Comparison of ENCODE assay signal across 8 cellular contexts in the genomic region with DNA sequence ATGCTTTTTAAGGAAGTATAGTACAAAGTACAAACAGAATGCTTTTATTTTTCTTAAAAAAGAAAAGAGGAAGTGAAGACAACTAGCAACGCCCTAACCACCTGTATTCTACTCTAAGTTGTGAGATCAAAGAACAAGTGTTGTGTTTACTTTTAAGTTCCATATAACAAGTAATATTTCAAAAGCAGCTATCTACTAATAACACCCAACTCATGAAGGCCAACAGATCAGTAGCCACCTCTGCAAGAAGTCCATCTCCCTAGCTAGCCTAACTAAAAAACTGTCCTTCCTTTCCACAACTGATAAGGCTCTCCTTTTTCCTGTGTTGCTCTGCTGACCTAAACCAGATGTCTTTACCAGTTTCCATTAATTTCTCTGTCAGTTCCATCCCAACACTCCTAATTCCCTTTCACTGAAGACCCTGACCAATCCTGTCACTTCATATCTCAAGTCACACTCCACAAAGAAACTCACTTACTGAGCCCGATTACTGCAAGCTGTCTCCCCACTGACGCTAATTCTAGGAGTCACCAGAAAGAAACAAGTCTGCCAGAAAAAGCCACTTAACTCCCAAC. TPM values are rescaled to one million over a fixed set of nuclear protein-coding genes. Genes with fewer than 3 reads are reported as not detected.
DNase-seq lines count a peak whose midpoint lies in the region; ATAC-seq and TF ChIP-seq lines count a peak whose summit lies in the region.

No MANE protein-coding gene starts in this region.

- H3K79me2 ChIP-seq in trophoblast cell (ENCODE audit: control insufficient read depth, insufficient read depth, low read length, poor library complexity): no peaks in the 10 kb centered on the region

- H4K12ac ChIP-seq in trophoblast cell (ENCODE audit: low read depth, low read length): no peak overlapping the region

- H3K27me3 ChIP-seq in sigmoid colon: no peaks in the 10 kb centered on the region
- H3K27me3 ChIP-seq in trophoblast cell (ENCODE audit: insufficient read depth, low read length): no peaks in the 10 kb centered on the region

- H3K9me3 ChIP-seq in sigmoid colon (no peaks in the 10 kb centered on the region), trophoblast cell (ENCODE audit: insufficient read depth, low read depth, low read length) (no peaks in the 10 kb centered on the region)

- H3K27me3 Mint-ChIP-seq in HFFc6 (ENCODE audit: insufficient read depth): no peaks in the 10 kb centered on the region; the same call in 1 of the 2 replicates
- H3K27me3 Mint-ChIP-seq in glutamatergic neuron (ENCODE audit: unreplicated experiment): no peaks in the 10 kb centered on the region

- TF ChIP-seq EP300 in sigmoid colon (IDR thresholded peaks at IDR 0.05): no peak

- H2BK12ac ChIP-seq in trophoblast cell (ENCODE audit: low read length): no peak overlapping the region

- H2BK120ac ChIP-seq in trophoblast cell (ENCODE audit: insufficient read depth, low read length, poor library complexity): no peak overlapping the region

- H3K36me3 Mint-ChIP-seq in HFFc6 (ENCODE audit: low read depth): peaks cover 7% of the 10 kb centered on the region
- H3K36me3 Mint-ChIP-seq in glutamatergic neuron (ENCODE audit: unreplicated experiment): no peaks in the 10 kb centered on the region

- no peak overlapping the region for H4K91ac ChIP-seq in trophoblast cell (ENCODE audit: low read depth, low read length)

- no peak overlapping the region for H3K14ac ChIP-seq in trophoblast cell (ENCODE audit: low read length)

- H3K27ac ChIP-seq in sigmoid colon (no peak overlapping the region), trophoblast cell (ENCODE audit: low read depth, low read length) (no peak overlapping the region)

- intact Hi-C loops in sigmoid colon (cut with DNase I): no loop called here
- intact Hi-C loops in left ventricle myocardium superior (cut with micrococcal nuclease): no loop called here

- no peak overlapping the region for H3K9ac ChIP-seq in trophoblast cell (ENCODE audit: low read length)

- no peak overlapping the region for H3K4me2 ChIP-seq in trophoblast cell (ENCODE audit: low read length)

- no peak overlapping the region for H3K4me3 Mint-ChIP-seq in HFFc6
- no peak overlapping the region for H3K4me3 Mint-ChIP-seq in glutamatergic neuron (ENCODE audit: unreplicated experiment)

- DNase-seq in HFFc6: no peak
- peak; percentile 82 for DNase-seq in MV-4-11 (lab: John Stamatoyannopoulos, UW)
- DNase-seq in glutamatergic neuron: no peak
- no peak for DNase-seq in sigmoid colon
- DNase-seq in trophoblast cell: no peak
- DNase-seq in SHP77 (lab: John Stamatoyannopoulos, UW): no peak
- DNase-seq in left ventricle myocardium superior: no peak

- H3K23ac ChIP-seq in trophoblast cell (ENCODE audit: low read length): no peak overlapping the region

- no peak for TF ChIP-seq POLR2A in sigmoid colon (IDR thresholded peaks at IDR 0.05)

- no peak overlapping the region for H3K18ac ChIP-seq in trophoblast cell (ENCODE audit: low read length)

- WGBS in sigmoid colon, 2 donors: 23 to 35% methylated on average over 3 of the region's 3 CpGs
- no CpG with 5 or more reads among the region's 3 CpGs for WGBS in trophoblast cell (ENCODE audit: extremely low coverage, insufficient coverage, insufficient read length)

- ATAC-seq in GM18520 (IDR thresholded peaks at IDR 0.05; ENCODE audit: unreplicated experiment): peak; percentile 81
- no peak for ATAC-seq in left ventricle myocardium superior

- H3K9me3 Mint-ChIP-seq in HFFc6 (no peaks in the 10 kb centered on the region), glutamatergic neuron (ENCODE audit: unreplicated experiment) (no peaks in the 10 kb centered on the region)

- H3K4me3 ChIP-seq in sigmoid colon: no peak overlapping the region
- no peak overlapping the region for H3K4me3 ChIP-seq in trophoblast cell (ENCODE audit: low read depth, low read length)

- H4K8ac ChIP-seq in trophoblast cell (ENCODE audit: low read depth, low read length): no peak overlapping the region

- H3K4me1 Mint-ChIP-seq in HFFc6 (ENCODE audit: low read depth): peaks cover 30% of the 10 kb centered on the region
- H3K4me1 Mint-ChIP-seq in glutamatergic neuron (ENCODE audit: low read depth, unreplicated experiment): no peaks in the 10 kb centered on the region

- H2BK5ac ChIP-seq in trophoblast cell (ENCODE audit: low read depth, low read length, poor library complexity): no peak overlapping the region

- peaks cover 0 to 40% (median 32%) of the 10 kb centered on the region in 4 donors for H3K4me1 ChIP-seq in sigmoid colon
- no peaks in the 10 kb centered on the region for H3K4me1 ChIP-seq in trophoblast cell (ENCODE audit: control insufficient read depth in 1 of 2, insufficient read depth in 2 of 2, low read length in 2 of 2)

- H3K36me3 ChIP-seq in sigmoid colon: peaks cover 0 to 11% (median 0%) of the 10 kb centered on the region in 4 donors
- peaks cover 2% of the 10 kb centered on the region in 2 experiments for H3K36me3 ChIP-seq in trophoblast cell (ENCODE audit: control insufficient read depth in 1 of 2, insufficient read depth in 2 of 2, low read length in 2 of 2)

- H3K4ac ChIP-seq in trophoblast cell (ENCODE audit: low read depth, low read length): no peak overlapping the region

- no peak overlapping the region for H2AFZ ChIP-seq in trophoblast cell (ENCODE audit: insufficient read depth, low read length, poor library complexity)

- H3K27ac Mint-ChIP-seq in HFFc6 (peak overlapping the region; percentile 27), glutamatergic neuron (ENCODE audit: unreplicated experiment) (peak overlapping the region; percentile 0)

- no peaks in the 10 kb centered on the region for H3K79me1 ChIP-seq in trophoblast cell (ENCODE audit: low read length)

- H2AK5ac ChIP-seq in trophoblast cell (ENCODE audit: low read length): no peak overlapping the region

- TF ChIP-seq CTCF in HFFc6 (IDR thresholded peaks at IDR 0.05): no peak
- no peak for TF ChIP-seq CTCF in glutamatergic neuron (IDR thresholded peaks at IDR 0.05; ENCODE audit: partially characterized antibody, unreplicated experiment)
- TF ChIP-seq CTCF in sigmoid colon (IDR thresholded peaks at IDR 0.05): no peak

RNA-seq across cellular contexts. Expression of a gene that starts 26.9 kb away (rescaled TPM):
- total RNA-seq in HFFc6 (2021; fragmentation: NEBNext Ultra II Directional; extraction: Animal tissue kit (Norgen Biotek cat#: 25700)): 10 to 100 TPM; 38.8 to 61.3 (median 55.7) TPM
- total RNA-seq in glutamatergic neuron (ENCODE audit: unreplicated experiment): 31.9 TPM
- total RNA-seq in sigmoid colon: 10 to 100 TPM; 56.4 to 85.9 (median 70.3) TPM
- polyA plus RNA-seq in sigmoid colon: 10 to 100 TPM in 1 of 3 donors, 1 to 10 TPM in 2; 3.0 to 12.6 (median 4.6) TPM
- polyA plus RNA-seq in trophoblast cell (2013): 36.3 and 38.5 TPM in 2 replicates
- 48.8 TPM for total RNA-seq in left ventricle myocardium superior
